ENCODE assay signal across 6 cellular contexts in genomic region chr22:23786261-23786710, GRCh38. TPM values are rescaled to one million over a fixed set of nuclear protein-coding genes. Genes with fewer than 3 reads are reported as not detected.
DNase-seq lines count a peak whose midpoint lies in the region; ATAC-seq and TF ChIP-seq lines count a peak whose summit lies in the region.

No MANE protein-coding gene starts in this region.

- H3K27me3 Mint-ChIP-seq in T-helper 1 cell treated with Interleukin-12 subunit alpha and Interleukin-12 subunit beta and Interleukin-4 antibody, amounts not matched to agents 30 μg/mL and 1 μg/mL, for 36 hours (ENCODE audit: low read depth): no peaks in the 10 kb centered on the region

- H3K4me3 ChIP-seq in heart right ventricle: peak overlapping the region in 9 of 10 donors; percentile 70 to 96 (median 88)
- H3K4me3 ChIP-seq in tibial artery: peak overlapping the region; percentile 76 to 93

- ATAC-seq in heart right ventricle (peak in 5 of 8 donors; percentile 29 to 45 (median 37)), GM21515 (IDR thresholded peaks at IDR 0.05; ENCODE audit: unreplicated experiment) (no peak)

- H3K27me3 ChIP-seq in heart right ventricle (no peaks in the 10 kb centered on the region), tibial artery (no peaks in the 10 kb centered on the region)

- no peaks in the 10 kb centered on the region for H3K9me3 Mint-ChIP-seq in T-helper 1 cell treated with Interleukin-12 subunit alpha and Interleukin-12 subunit beta and Interleukin-4 antibody, amounts not matched to agents 30 μg/mL and 1 μg/mL, for 36 hours

- peaks cover 27% of the 10 kb centered on the region for H3K4me1 Mint-ChIP-seq in T-helper 1 cell treated with Interleukin-12 subunit alpha and Interleukin-12 subunit beta and Interleukin-4 antibody, amounts not matched to agents 30 μg/mL and 1 μg/mL, for 36 hours (ENCODE audit: low read depth)

- peak overlapping the region; percentile 92 for H3K27ac Mint-ChIP-seq in T-helper 1 cell treated with Interleukin-12 subunit alpha and Interleukin-12 subunit beta and Interleukin-4 antibody, amounts not matched to agents 30 μg/mL and 1 μg/mL, for 36 hours

- peak overlapping the region; percentile 98 to 100 (median 100) for H3K27ac ChIP-seq in heart right ventricle
- H3K27ac ChIP-seq in tibial artery: peak overlapping the region; percentile 93 to 98

- no peak for TF ChIP-seq CTCF in heart right ventricle (IDR thresholded peaks at IDR 0.05)
- TF ChIP-seq CTCF in tibial artery (IDR thresholded peaks at IDR 0.05): no peak

- intact Hi-C loops in heart right ventricle (cut with DNase I) (loop anchor here in 2 of 10 donors (5.0 kb wide), 2 partner anchors 41 to 56 kb away; no protein-coding TSS in a partner anchor), tibial artery (cut with DNase I; ENCODE audit: low total_unique reads) (no loop called here)

- peaks cover 4% of the 10 kb centered on the region for H3K36me3 Mint-ChIP-seq in T-helper 1 cell treated with Interleukin-12 subunit alpha and Interleukin-12 subunit beta and Interleukin-4 antibody, amounts not matched to agents 30 μg/mL and 1 μg/mL, for 36 hours (ENCODE audit: low read depth)

- H3K36me3 ChIP-seq in heart right ventricle: peaks cover 0 to 25% (median 0%) of the 10 kb centered on the region in 9 donors
- no peaks in the 10 kb centered on the region for H3K36me3 ChIP-seq in tibial artery

- no peaks in the 10 kb centered on the region for H3K9me3 ChIP-seq in heart right ventricle
- no peaks in the 10 kb centered on the region for H3K9me3 ChIP-seq in tibial artery

- DNase-seq in T-helper 1 cell: no peak
- no peak for DNase-seq in heart right ventricle
- no peak for DNase-seq in tibial artery
- no peak for DNase-seq in H4 (ENCODE audit: low spot score)

- H3K4me1 ChIP-seq in heart right ventricle (peaks cover 14 to 53% (median 42%) of the 10 kb centered on the region in 9 donors), tibial artery (peaks cover 0 to 37% (median 24%) of the 10 kb centered on the region in 4 donors)

- H3K4me3 Mint-ChIP-seq in T-helper 1 cell treated with Interleukin-12 subunit alpha and Interleukin-12 subunit beta and Interleukin-4 antibody, amounts not matched to agents 30 μg/mL and 1 μg/mL, for 36 hours: peak overlapping the region; percentile 80

- 36% methylated on average over 9 of the region's 9 CpGs for WGBS in heart right ventricle, 2 donors

RNA-seq across cellular contexts. Expression of gene SMARCB1, which starts 0.5 kb away (rescaled TPM):
- 10 to 100 TPM; 28.5 to 73.1 (median 39.8) TPM for total RNA-seq in heart right ventricle
- 10 to 100 TPM; 26.8 to 70.0 TPM for polyA plus RNA-seq in heart right ventricle
- total RNA-seq in H4 (2014; rRNA removed; shearing (Covaris generic)): 50.9 and 61.2 TPM in 2 replicates

RNA-seq across cellular contexts. Expression of gene MMP11, which starts 13.6 kb away (rescaled TPM):
- 10 to 100 TPM in 4 of 10 donors, 1 to 10 TPM in 6; 3.5 to 23.4 (median 5.4) TPM for total RNA-seq in heart right ventricle
- polyA plus RNA-seq in heart right ventricle: 10 to 100 TPM in 1 of 2 donors, 1 to 10 TPM in 1; 9.9 to 12.8 TPM
- total RNA-seq in H4 (2014; rRNA removed; shearing (Covaris generic)): 0.35 and 1.4 TPM in 2 replicates

RNA-seq across cellular contexts. Expression of gene CHCHD10, which starts 18.5 kb away (rescaled TPM):
- 1,000 to 10,000 TPM in 8 of 10 donors, 100 to 1,000 TPM in 2; 860 to 1,727 (median 1,056) TPM for total RNA-seq in heart right ventricle
- polyA plus RNA-seq in heart right ventricle: 1,000 to 10,000 TPM in 1 of 2 donors, 100 to 1,000 TPM in 1; 735 to 3,552 TPM
- 0.72 and 14.9 TPM in 2 replicates for total RNA-seq in H4 (2014; rRNA removed; shearing (Covaris generic))

RNA-seq across cellular contexts. Expression of gene C22orf15, which starts 23.5 kb away (rescaled TPM):
- total RNA-seq in heart right ventricle: not detected
- under 1 TPM; 0.12 to 0.66 TPM for polyA plus RNA-seq in heart right ventricle
- not detected in 2 replicates for total RNA-seq in H4 (2014; rRNA removed; shearing (Covaris generic))

RNA-seq across cellular contexts. Expression of gene VPREB3, which starts 32.1 kb away (rescaled TPM):
- 1 to 10 TPM in 4 of 10 donors, under 1 TPM in 2, not detected in 4; 0.56 to 2.5 (median 1.3) TPM for total RNA-seq in heart right ventricle
- polyA plus RNA-seq in heart right ventricle: under 1 TPM; 0.83 to 0.88 TPM
- total RNA-seq in H4 (2014; rRNA removed; shearing (Covaris generic)): not detected in 2 replicates

Comparison
In these comparisons a context has a peak if more than half of its experiments do, and no peak if none do; other contexts are left out.
1. RNA of gene CHCHD10, which starts 18.5 kb away (total RNA-seq): 860 to 1,727 TPM in heart right ventricle; 0.72 to 14.9 TPM in H4; every median in the first group is over 10 times any median in the second.